ENCODE assay signal across 1 cellular context in the genomic region with DNA sequence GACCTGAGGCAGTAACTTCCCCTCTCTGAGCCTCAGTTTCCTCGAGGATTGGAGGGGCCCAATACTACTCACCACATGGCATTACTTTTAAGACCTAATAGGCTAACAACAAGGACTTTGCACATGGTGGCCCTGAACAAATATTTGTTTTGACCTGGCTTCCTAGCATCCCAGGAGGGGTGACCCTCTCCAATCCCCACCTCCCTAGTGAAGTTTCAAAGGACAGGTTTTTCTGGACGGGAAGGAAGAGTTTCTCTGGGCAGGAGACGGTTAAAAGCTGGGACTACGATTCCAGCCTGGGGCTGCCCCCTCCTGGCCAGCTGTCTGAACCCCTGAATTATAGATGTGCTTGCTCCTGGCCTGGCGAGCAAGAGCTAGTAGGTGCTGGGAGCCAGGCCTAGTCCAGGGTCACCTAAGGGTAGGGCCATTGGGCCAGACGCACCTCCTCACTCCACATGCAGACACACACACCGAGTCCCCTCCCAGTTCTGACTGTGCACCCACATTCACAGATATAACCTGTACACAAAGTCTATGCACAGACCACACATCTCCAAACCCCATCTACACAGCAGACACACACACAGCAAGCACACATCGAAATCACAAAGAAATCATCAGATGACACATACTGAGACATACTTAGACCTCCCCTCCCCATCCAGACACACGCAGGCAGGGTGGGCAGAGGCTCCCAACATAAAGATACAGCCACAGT.
TF ChIP-seq lines count a peak whose summit lies in the region.

No MANE protein-coding gene starts in this region.

TF ChIP-seq in GM12878, 131 proteins besides CTCF, POLR2A, EP300 and RAD21:
- no peak for TF ChIP-seq ATF7 (IDR thresholded peaks at IDR 0.05; ENCODE audit: low read depth)
- TF ChIP-seq MEF2B (IDR thresholded peaks at IDR 0.05; ENCODE audit: partially characterized antibody, poor library complexity, severe bottlenecking), result no peak
- no peak for TF ChIP-seq SUPT20H (IDR thresholded peaks at IDR 0.05; ENCODE audit: borderline replicate concordance, control insufficient read depth, low read depth, low read length)
